ENCODE assay signal across 20 cellular contexts in the genomic region with DNA sequence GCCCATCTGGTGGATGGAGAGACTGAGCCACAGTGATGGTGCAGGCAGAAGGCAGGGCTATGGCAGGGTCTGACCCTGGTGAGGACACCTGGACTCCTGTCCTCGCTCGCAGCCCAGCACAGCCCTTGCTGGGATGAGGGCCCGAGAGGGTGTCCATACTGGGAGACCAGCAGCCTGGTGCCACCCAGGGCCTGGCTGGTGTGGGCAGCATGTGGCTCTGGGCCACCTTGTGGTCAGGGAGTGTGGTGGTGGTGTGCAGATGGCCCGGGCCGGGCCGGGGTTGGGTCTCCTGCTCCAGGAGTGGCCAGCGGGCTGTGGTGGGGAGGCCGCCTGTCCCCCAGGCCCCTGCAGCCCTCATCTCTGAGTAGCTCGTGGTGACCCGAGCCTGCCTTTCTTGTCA.
"Had no signal": no experiment of that assay in that cellular context is flagged by ENCODE, and none has a peak within 500 bp of the region (broad histone marks: within the 10 kb centered on the region; RNA-seq: fewer than 3 reads in every experiment).

No MANE protein-coding gene starts in this region.

- H3K27ac Mint-ChIP-seq: activated CD8-positive, alpha-beta memory T cell treated with anti-CD3 and anti-CD28 coated beads, Interleukin-2, amount 10 ng/mL, durations not matched to agents 7 days and 5 days; mesothelial cell of epicardium; stimulated activated effector memory CD8-positive, alpha-beta T cell treated with anti-CD3 and anti-CD28 coated beads, Interleukin-12 subunit alpha, Interleukin-12 subunit beta, amount 100 ng/mL, for 72 hours had no signal

- H3K4me3 Mint-ChIP-seq: activated CD8-positive, alpha-beta memory T cell treated with anti-CD3 and anti-CD28 coated beads, Interleukin-2, amount 10 ng/mL, durations not matched to agents 7 days and 5 days; mesothelial cell of epicardium; neural crest cell; stimulated activated effector memory CD8-positive, alpha-beta T cell treated with anti-CD3 and anti-CD28 coated beads, Interleukin-12 subunit alpha, Interleukin-12 subunit beta, amount 100 ng/mL, for 72 hours had no signal

- H3K27me3 Mint-ChIP-seq: activated CD8-positive, alpha-beta memory T cell treated with anti-CD3 and anti-CD28 coated beads, Interleukin-2, amount 10 ng/mL, durations not matched to agents 7 days and 5 days had no signal

- H3K9me3 Mint-ChIP-seq: activated naive CD4-positive, alpha-beta T cell treated with anti-CD3 and anti-CD28 coated beads, Interleukin-2, amount 50 U/mL, for 72 hours; mesothelial cell of epicardium; neural crest cell; stimulated activated effector memory CD8-positive, alpha-beta T cell treated with anti-CD3 and anti-CD28 coated beads, Interleukin-12 subunit alpha, Interleukin-12 subunit beta, amount 100 ng/mL, for 72 hours had no signal

- H3K27me3 ChIP-seq: cardiac muscle cell, ovary, tibial artery had no signal

- H3K36me3 ChIP-seq: cardiac muscle cell, ovary, tibial artery had no signal

- H3K9me3 ChIP-seq: ovary, SK-N-SH, tibial artery had no signal

- H3K27ac ChIP-seq: cardiac muscle cell, dorsolateral prefrontal cortex, ovary, tibial artery had no signal

- H3K4me1 Mint-ChIP-seq: activated CD8-positive, alpha-beta memory T cell treated with anti-CD3 and anti-CD28 coated beads, Interleukin-2, amount 10 ng/mL, durations not matched to agents 7 days and 5 days; neural crest cell; stimulated activated effector memory CD8-positive, alpha-beta T cell treated with anti-CD3 and anti-CD28 coated beads, Interleukin-12 subunit alpha, Interleukin-12 subunit beta, amount 100 ng/mL, for 72 hours had no signal

- H3K36me3 Mint-ChIP-seq: activated CD8-positive, alpha-beta memory T cell treated with anti-CD3 and anti-CD28 coated beads, Interleukin-2, amount 10 ng/mL, durations not matched to agents 7 days and 5 days; activated naive CD4-positive, alpha-beta T cell treated with anti-CD3 and anti-CD28 coated beads, Interleukin-2, amount 50 U/mL, for 72 hours; mesothelial cell of epicardium; stimulated activated effector memory CD8-positive, alpha-beta T cell treated with anti-CD3 and anti-CD28 coated beads, Interleukin-12 subunit alpha, Interleukin-12 subunit beta, amount 100 ng/mL, for 72 hours had no signal

- H3K4me3 ChIP-seq: cardiac muscle cell, dorsolateral prefrontal cortex, ovary, tibial artery had no signal

- ATAC-seq: activated CD8-positive, alpha-beta memory T cell treated with anti-CD3 and anti-CD28 coated beads, Interleukin-2, amount 10 ng/mL, durations not matched to agents 7 days and 5 days; activated naive CD4-positive, alpha-beta T cell treated with anti-CD3 and anti-CD28 coated beads, Interleukin-2, amount 50 U/mL, for 72 hours; stimulated activated effector memory CD8-positive, alpha-beta T cell treated with anti-CD3 and anti-CD28 coated beads, Interleukin-12 subunit alpha, Interleukin-12 subunit beta, amount 100 ng/mL, for 72 hours had no signal

- DNase-seq: activated CD4-positive, alpha-beta T cell treated with anti-CD3 and anti-CD28 coated beads for 1 hour; activated CD4-positive, alpha-beta T cell treated with anti-CD3 and anti-CD28 coated beads, Interleukin-2, amount 50 U/mL, for 4 hours; activated CD8-positive, alpha-beta memory T cell treated with anti-CD3 and anti-CD28 coated beads, Interleukin-2, amount 10 ng/mL, durations not matched to agents 7 days and 5 days; activated gamma-delta T cell; activated T-cell treated with anti-CD3 and anti-CD28 coated beads, Interleukin-2, amount 50 U/mL, for 1 hour; erythroblast; hippocampal formation; SK-N-SH; stimulated activated CD4-positive, alpha-beta T cell treated with anti-CD3 and anti-CD28 coated beads, Interleukin-12 subunit alpha, Interleukin-12 subunit beta, amount 100 ng/mL, for 4 hours; stimulated activated CD4-positive, alpha-beta T cell treated with anti-CD3 and anti-CD28 coated beads, Interleukin-2, amount 100 ng/mL, for 24 hours; T-helper 1 cell; T1000 had no signal
